Comparison of ENCODE assay signal across 9 cellular contexts in the genomic region with DNA sequence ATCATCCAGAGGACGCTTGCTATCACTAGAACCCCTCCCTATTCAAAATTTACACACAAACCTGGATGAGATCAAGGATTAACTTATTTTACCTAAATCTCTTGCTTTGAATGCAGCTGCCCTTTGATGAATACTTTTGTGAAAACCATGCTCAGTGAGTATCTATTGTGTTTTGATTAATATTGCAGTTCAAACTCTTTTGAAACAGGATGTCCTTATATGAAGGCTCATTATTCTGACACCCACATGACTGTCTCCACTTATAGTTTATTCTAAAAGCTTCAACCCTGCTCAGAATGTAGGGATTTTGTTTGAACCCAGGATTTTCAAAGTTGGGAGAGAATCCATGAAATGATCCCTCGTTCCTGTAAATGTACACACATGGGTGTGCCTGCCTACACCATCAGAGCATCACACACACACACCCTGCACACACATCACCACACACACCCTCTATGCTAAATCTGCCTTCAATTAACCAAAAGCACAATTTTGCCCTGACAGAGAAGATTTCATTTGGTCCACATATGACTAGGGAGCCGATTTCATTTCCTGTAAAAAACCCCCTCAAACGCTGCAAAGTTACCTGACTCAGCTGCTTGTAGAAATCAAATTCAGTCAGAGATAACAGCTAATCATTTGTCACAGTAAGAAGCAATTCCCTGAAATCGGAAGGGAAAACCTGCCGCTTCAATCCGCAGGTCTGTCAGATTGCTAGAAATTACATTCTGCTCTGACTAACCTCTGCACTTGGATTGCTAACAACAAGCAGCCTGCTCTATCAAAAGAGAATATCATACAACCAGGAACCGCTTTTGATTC.
DNase-seq lines count a peak whose midpoint lies in the region; ATAC-seq and TF ChIP-seq lines count a peak whose summit lies in the region.
"Had no signal": no experiment of that assay in that cellular context is flagged by ENCODE, and none has a peak within 500 bp of the region (broad histone marks: within the 10 kb centered on the region; RNA-seq: fewer than 3 reads in every experiment).

No MANE protein-coding gene starts in this region.

- H3K27ac Mint-ChIP-seq in activated CD8-positive, alpha-beta memory T cell treated with anti-CD3 and anti-CD28 coated beads, Interleukin-2, amount 10 ng/mL, durations not matched to agents 7 days and 5 days, result peak overlapping the region; percentile 69
- H3K27ac Mint-ChIP-seq in stimulated activated naive CD8-positive, alpha-beta T cell treated with anti-CD3 and anti-CD28 coated beads, Interleukin-15, Interleukin-2, amounts not matched to agents 100 ng/mL and 50 ng/mL, for 24 hours, result peak overlapping the region; percentile 71

- peaks cover 10% of the 10 kb centered on the region for H3K36me3 Mint-ChIP-seq in activated CD8-positive, alpha-beta memory T cell treated with anti-CD3 and anti-CD28 coated beads, Interleukin-2, amount 10 ng/mL, durations not matched to agents 7 days and 5 days
- H3K36me3 Mint-ChIP-seq in stimulated activated naive CD8-positive, alpha-beta T cell treated with anti-CD3 and anti-CD28 coated beads, Interleukin-15, Interleukin-2, amounts not matched to agents 100 ng/mL and 50 ng/mL, for 24 hours (ENCODE audit: low read depth), result peaks cover 7% of the 10 kb centered on the region

- H3K4me3 Mint-ChIP-seq in activated CD8-positive, alpha-beta memory T cell treated with anti-CD3 and anti-CD28 coated beads, Interleukin-2, amount 10 ng/mL, durations not matched to agents 7 days and 5 days, result peak overlapping the region; percentile 43
- H3K4me3 Mint-ChIP-seq in stimulated activated naive CD8-positive, alpha-beta T cell treated with anti-CD3 and anti-CD28 coated beads, Interleukin-15, Interleukin-2, amounts not matched to agents 100 ng/mL and 50 ng/mL, for 24 hours, result peak overlapping the region; percentile 6

- TF ChIP-seq CTCF in epithelial cell of proximal tubule (conservative IDR thresholded peaks at IDR 0.05; ENCODE audit: low read depth, low read length), result no peak

- H3K4me3 ChIP-seq in epithelial cell of proximal tubule (ENCODE audit: low read depth, low read length), result peak overlapping the region; percentile 17

- peak; percentile 56 for DNase-seq in activated CD8-positive, alpha-beta memory T cell treated with anti-CD3 and anti-CD28 coated beads, Interleukin-2, amount 10 ng/mL, durations not matched to agents 7 days and 5 days
- no peak for DNase-seq in activated CD8-positive, alpha-beta memory T cell treated with anti-CD3 and anti-CD28 coated beads for 24 hours
- DNase-seq in epithelial cell of proximal tubule (ENCODE audit: low read depth) (no peak), activated gamma-delta T cell (lab: John Stamatoyannopoulos, UW) (no peak), GM19240 (ENCODE audit: insufficient read length, low spot score) (no peak)
- no peak for DNase-seq in stimulated activated CD4-positive, alpha-beta T cell treated with anti-CD3 and anti-CD28 coated beads, Interleukin-4, amount 100 ng/mL, for 1 hour
- DNase-seq: NCI-H1092 had no signal

- H3K9me3 Mint-ChIP-seq in activated CD8-positive, alpha-beta memory T cell treated with anti-CD3 and anti-CD28 coated beads, Interleukin-2, amount 10 ng/mL, durations not matched to agents 7 days and 5 days (ENCODE audit: low read depth), result no peaks in the 10 kb centered on the region
- no peaks in the 10 kb centered on the region for H3K9me3 Mint-ChIP-seq in stimulated activated naive CD8-positive, alpha-beta T cell treated with anti-CD3 and anti-CD28 coated beads, Interleukin-15, Interleukin-2, amounts not matched to agents 100 ng/mL and 50 ng/mL, for 24 hours

- CTCF ChIA-PET in activated CD8-positive, alpha-beta memory T cell treated with anti-CD3 and anti-CD28 coated beads, Interleukin-2, amount 10 ng/mL, durations not matched to agents 7 days and 5 days (lab: Charles Lee), result interaction anchor here (0.8 to 1.9 kb wide), 5 partner anchors 11 to 61 kb away, joined by 3 to 6 read pairs (median 3); no protein-coding TSS in a partner anchor

- H3K27me3 Mint-ChIP-seq in activated CD8-positive, alpha-beta memory T cell treated with anti-CD3 and anti-CD28 coated beads, Interleukin-2, amount 10 ng/mL, durations not matched to agents 7 days and 5 days, result no peaks in the 10 kb centered on the region
- H3K27me3 Mint-ChIP-seq in stimulated activated naive CD8-positive, alpha-beta T cell treated with anti-CD3 and anti-CD28 coated beads, Interleukin-15, Interleukin-2, amounts not matched to agents 100 ng/mL and 50 ng/mL, for 24 hours, result no peaks in the 10 kb centered on the region

- ATAC-seq in activated CD8-positive, alpha-beta memory T cell treated with anti-CD3 and anti-CD28 coated beads, Interleukin-2, amount 10 ng/mL, durations not matched to agents 7 days and 5 days, result peak; percentile 60
- peak; percentile 76 for ATAC-seq in HG03442 (IDR thresholded peaks at IDR 0.05; ENCODE audit: unreplicated experiment)

- H3K4me1 Mint-ChIP-seq in activated CD8-positive, alpha-beta memory T cell treated with anti-CD3 and anti-CD28 coated beads, Interleukin-2, amount 10 ng/mL, durations not matched to agents 7 days and 5 days, result peaks cover 74% of the 10 kb centered on the region
- peaks cover 93% of the 10 kb centered on the region for H3K4me1 Mint-ChIP-seq in stimulated activated naive CD8-positive, alpha-beta T cell treated with anti-CD3 and anti-CD28 coated beads, Interleukin-15, Interleukin-2, amounts not matched to agents 100 ng/mL and 50 ng/mL, for 24 hours (ENCODE audit: low read depth)
